ENCODE assay signal across 1 cellular context in the genomic region with DNA sequence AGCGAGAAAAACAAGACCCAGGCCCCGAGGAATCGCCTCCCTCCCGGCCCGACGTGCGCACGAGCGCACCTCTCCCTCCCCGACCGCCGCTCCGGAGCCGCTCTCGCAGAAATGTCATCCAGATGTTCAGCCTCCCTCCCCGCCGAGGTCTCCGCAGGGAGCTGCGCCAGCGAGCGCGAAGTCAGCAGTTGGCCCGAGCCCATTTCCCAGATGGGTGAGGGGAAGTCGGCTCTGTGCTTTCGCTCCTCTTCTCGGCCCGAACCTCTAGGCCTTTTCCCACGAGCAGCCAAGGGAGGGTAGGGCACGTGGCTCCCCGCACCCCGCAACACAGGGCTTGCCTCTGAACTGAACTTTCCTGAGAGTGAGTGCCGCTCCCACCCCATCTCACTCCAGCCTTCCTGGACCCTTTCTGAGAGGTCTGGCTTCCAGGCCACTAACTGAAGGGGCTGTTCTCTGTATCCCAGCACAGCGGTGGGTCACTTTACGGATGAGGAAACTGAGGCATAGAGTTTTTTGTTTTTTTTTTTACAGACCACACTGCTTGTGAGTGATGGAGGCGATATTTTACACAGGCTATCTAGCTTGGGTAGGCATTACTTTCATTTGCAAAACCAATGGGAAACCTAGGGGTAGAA.
TF ChIP-seq lines count a peak whose summit lies in the region.

No MANE protein-coding gene starts in this region.

TF ChIP-seq in GM12878, 131 proteins besides CTCF, POLR2A, EP300 and RAD21 (continued from another document):
- TF ChIP-seq, protein P1, sequence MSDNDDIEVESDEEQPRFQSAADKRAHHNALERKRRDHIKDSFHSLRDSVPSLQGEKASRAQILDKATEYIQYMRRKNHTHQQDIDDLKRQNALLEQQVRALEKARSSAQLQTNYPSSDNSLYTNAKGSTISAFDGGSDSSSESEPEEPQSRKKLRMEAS (IDR thresholded peaks at IDR 0.05; ENCODE audit: low read depth, low read length): 0 out of 2 replicates have a peak, but pooled peaks have one; percentile 31
- TF ChIP-seq, protein P2, sequence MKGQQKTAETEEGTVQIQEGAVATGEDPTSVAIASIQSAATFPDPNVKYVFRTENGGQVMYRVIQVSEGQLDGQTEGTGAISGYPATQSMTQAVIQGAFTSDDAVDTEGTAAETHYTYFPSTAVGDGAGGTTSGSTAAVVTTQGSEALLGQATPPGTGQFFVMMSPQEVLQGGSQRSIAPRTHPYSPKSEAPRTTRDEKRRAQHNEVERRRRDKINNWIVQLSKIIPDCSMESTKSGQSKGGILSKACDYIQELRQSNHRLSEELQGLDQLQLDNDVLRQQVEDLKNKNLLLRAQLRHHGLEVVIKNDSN (IDR thresholded peaks at IDR 0.05; ENCODE audit: borderline replicate concordance, extremely low read length, insufficient read depth, low read depth, low read length): peak; percentile 30
TF ChIP-seq in GM12878: peak in this region for 3.
